1 cellular context compared by ENCODE assay signal in the genomic region with DNA sequence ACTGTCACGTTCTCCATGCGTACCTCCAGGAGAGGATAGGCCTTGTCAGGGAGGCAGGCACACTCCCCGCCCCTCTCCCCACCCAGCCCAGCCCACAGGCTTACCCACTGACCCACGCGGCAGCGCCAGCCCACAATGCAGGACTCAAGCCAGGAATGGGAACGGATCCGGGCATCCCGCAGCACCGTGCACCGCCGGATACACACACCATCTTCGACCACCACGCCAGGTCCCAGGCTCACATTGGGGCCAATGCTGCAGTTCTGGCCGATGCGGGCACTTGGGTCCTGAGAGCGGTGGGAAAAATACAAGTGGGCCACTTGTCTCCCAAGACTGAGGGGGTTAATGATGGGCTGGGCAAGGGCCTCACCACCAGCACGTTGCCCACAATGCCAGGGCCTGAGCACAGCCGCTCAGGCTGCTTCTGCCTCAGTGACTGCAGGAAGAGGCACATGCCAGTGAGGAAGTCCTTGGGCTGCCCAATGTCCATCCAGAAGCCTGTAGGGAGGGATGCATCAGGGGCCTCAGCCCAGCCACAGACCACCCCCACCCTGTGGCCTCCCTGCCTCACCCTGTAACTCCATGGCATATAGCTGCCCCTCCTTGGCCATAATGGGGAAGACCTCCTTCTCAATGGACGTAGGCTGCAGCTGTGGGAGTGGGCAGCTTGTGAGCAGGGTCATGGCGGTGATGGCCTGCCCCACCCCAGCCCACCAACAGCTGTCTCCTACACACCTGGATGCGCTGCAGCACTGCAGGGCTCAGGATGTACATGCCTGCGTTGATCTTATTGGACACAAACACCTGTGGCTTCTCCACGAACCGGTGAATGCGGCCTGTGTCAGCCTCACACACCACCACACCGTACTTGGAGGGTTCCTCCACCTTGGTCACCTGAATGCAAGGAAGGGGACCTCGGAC.
TF ChIP-seq lines count a peak whose summit lies in the region.

No MANE protein-coding gene starts in this region.

TF ChIP-seq in K562, 482 proteins besides CTCF, POLR2A, EP300 and RAD21:
- TF ChIP-seq RBFOX2 (IDR thresholded peaks at IDR 0.05; ENCODE audit: low read depth, low read length) = peak; percentile 53; the same call in 1 of the 2 replicates
- no peak for TF ChIP-seq CHD1 (IDR thresholded peaks at IDR 0.05; ENCODE audit: low read length)
- TF ChIP-seq POLR2G (IDR thresholded peaks at IDR 0.05; ENCODE audit: low read depth, low read length) = peak; percentile 74; the same call in 1 of the 2 replicates
